ENCODE assay signal across 17 cellular contexts in the genomic region with DNA sequence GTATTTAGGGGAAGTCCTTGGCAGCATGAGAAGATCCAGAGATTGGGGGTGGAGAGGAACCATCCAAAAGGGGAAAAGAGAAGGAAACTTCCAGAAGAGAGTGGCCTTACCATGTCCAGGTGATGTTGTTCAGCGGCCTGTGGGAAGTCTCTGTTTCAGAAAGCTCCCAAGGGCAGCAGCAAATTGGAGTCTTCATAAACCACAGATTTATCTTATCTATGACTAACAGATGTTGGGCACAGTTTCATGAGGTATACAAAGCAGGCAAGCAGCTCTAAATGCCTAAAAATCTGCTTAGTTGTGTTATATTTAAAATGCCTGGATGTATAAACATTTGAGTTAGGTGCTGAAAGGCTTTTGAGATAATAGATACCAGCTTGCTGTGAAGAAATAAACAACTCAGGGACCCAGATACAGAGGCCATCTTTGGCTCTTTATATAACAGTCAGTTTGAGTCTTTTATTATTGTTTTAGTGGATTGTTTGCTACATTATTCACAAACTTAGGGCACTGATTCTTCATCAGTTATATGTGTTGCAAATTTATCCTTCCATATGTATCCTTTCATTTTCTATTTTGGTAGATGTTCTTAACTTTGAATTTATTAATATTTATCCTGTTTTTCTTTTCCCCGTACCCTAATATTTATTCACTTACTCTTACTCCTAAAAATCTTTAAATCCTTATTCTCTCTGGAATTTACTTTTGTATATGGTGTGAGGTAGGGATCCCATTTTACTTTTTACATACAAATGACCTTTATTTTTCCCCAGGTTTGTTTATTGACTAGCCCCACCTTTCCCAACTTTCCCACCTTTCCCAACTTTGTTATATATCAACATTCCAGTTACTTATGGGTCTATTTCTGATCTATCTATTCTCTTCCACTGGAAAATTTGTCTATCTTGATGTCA. TPM values are rescaled to one million over a fixed set of nuclear protein-coding genes. Genes with fewer than 3 reads are reported as not detected.
DNase-seq lines count a peak whose midpoint lies in the region; ATAC-seq and TF ChIP-seq lines count a peak whose summit lies in the region.
"Had no signal": no experiment of that assay in that cellular context is flagged by ENCODE, and none has a peak within 500 bp of the region (broad histone marks: within the 10 kb centered on the region; RNA-seq: fewer than 3 reads in every experiment).

No MANE protein-coding gene starts in this region.

- no peak overlapping the region for H3K9ac ChIP-seq in endodermal cell (ENCODE audit: extremely low read depth, low read length, poor library complexity, severe bottlenecking)

- H3K9me3 Mint-ChIP-seq in activated CD4-positive, alpha-beta T cell treated with anti-CD3 and anti-CD28 coated beads for 36 hours (ENCODE audit: low read depth), result peaks cover 5% of the 10 kb centered on the region
- peaks cover 25% of the 10 kb centered on the region for H3K9me3 Mint-ChIP-seq in endodermal cell
- H3K9me3 Mint-ChIP-seq in osteocyte (ENCODE audit: unreplicated experiment), result peaks cover 15% of the 10 kb centered on the region

- no peak overlapping the region for H3K4me2 ChIP-seq in OCI-LY7 (ENCODE audit: low read length)

- H4K20me1 ChIP-seq in OCI-LY7 (ENCODE audit: insufficient read depth, low read length), result peaks cover 11% of the 10 kb centered on the region

- no peak for DNase-seq in activated CD4-positive, alpha-beta T cell treated with anti-CD3 and anti-CD28 coated beads for 36 hours
- no peak for DNase-seq in activated CD4-positive, alpha-beta T cell treated with anti-CD3 and anti-CD28 coated beads, Interleukin-2, amount 50 U/mL, for 1 hour
- DNase-seq in OCI-LY7 (ENCODE audit: low spot score) (no peak), endodermal cell (no peak), osteocyte (ENCODE audit: extremely low spot score, unreplicated experiment) (no peak), NCI-H2171 (lab: John Stamatoyannopoulos, UW) (no peak)
- DNase-seq: activated naive CD4-positive, alpha-beta T cell treated with Interleukin-2 at 50 U/mL for 16 hours; DMS79; effector CD4-positive, alpha-beta T cell; hypothalamus; NCI-H446 treated with DMSO at 0.1 percent for 48 hours; Right ventricle myocardium superior; stimulated activated CD4-positive, alpha-beta T cell treated with anti-CD3 and anti-CD28 coated beads, Interleukin-2, amount 100 ng/mL, for 48 hours had no signal

- H3K27ac ChIP-seq in OCI-LY7 (ENCODE audit: low read depth, low read length, poor library complexity, severe bottlenecking), result no peak overlapping the region
- H3K27ac ChIP-seq in endodermal cell (ENCODE audit: low read depth, low read length), result no peak overlapping the region

- peak overlapping the region; percentile 100 for H3K27ac Mint-ChIP-seq in activated CD4-positive, alpha-beta T cell treated with anti-CD3 and anti-CD28 coated beads for 36 hours
- H3K27ac Mint-ChIP-seq in endodermal cell (no peak overlapping the region), osteocyte (ENCODE audit: unreplicated experiment) (peak overlapping the region; percentile 99)

- peaks cover 2% of the 10 kb centered on the region for H3K27me3 Mint-ChIP-seq in activated CD4-positive, alpha-beta T cell treated with anti-CD3 and anti-CD28 coated beads for 36 hours
- H3K27me3 Mint-ChIP-seq in endodermal cell (ENCODE audit: insufficient read depth) (peaks cover 11% of the 10 kb centered on the region), osteocyte (ENCODE audit: unreplicated experiment) (peaks cover 30% of the 10 kb centered on the region)
- H3K27me3 Mint-ChIP-seq: memory B cell had no signal

- 82% methylated on average over 1 of the region's 2 CpGs; no CpG with 5 or more reads in 1 of the 2 experiments for WGBS in endodermal cell (ENCODE audit: insufficient coverage in 1 of 2, insufficient read length in 1 of 2), 2 experiments

- TF ChIP-seq CTCF in OCI-LY7 (conservative IDR thresholded peaks at IDR 0.05; ENCODE audit: low read length) (no peak), endodermal cell (conservative IDR thresholded peaks at IDR 0.05) (no peak), osteocyte (IDR thresholded peaks at IDR 0.05) (no peak)

- H3K36me3 ChIP-seq in OCI-LY7 (ENCODE audit: insufficient read depth, low read length), result peaks cover 7% of the 10 kb centered on the region
- peaks cover 2% of the 10 kb centered on the region for H3K36me3 ChIP-seq in endodermal cell (ENCODE audit: control insufficient read depth, insufficient read depth, low read length)

- H3K4me1 ChIP-seq in OCI-LY7 (ENCODE audit: insufficient read depth, low read length, poor library complexity, severe bottlenecking), result peaks cover 14% of the 10 kb centered on the region
- no peaks in the 10 kb centered on the region for H3K4me1 ChIP-seq in endodermal cell (ENCODE audit: control insufficient read depth, insufficient read depth, low read length)

- H3K4me3 Mint-ChIP-seq in activated CD4-positive, alpha-beta T cell treated with anti-CD3 and anti-CD28 coated beads for 36 hours, result no peak overlapping the region
- H3K4me3 Mint-ChIP-seq in endodermal cell, result no peak overlapping the region
- H3K4me3 Mint-ChIP-seq in osteocyte (ENCODE audit: unreplicated experiment), result peak overlapping the region; percentile 3

- H3K27me3 ChIP-seq in endodermal cell (ENCODE audit: control insufficient read depth, insufficient read depth, low read length, poor library complexity, severe bottlenecking), result peaks cover 10% of the 10 kb centered on the region

- no peaks in the 10 kb centered on the region for H3K9me2 ChIP-seq in OCI-LY7 (ENCODE audit: insufficient read depth, low read length)

- peaks cover 19% of the 10 kb centered on the region for H3K36me3 Mint-ChIP-seq in activated CD4-positive, alpha-beta T cell treated with anti-CD3 and anti-CD28 coated beads for 36 hours (ENCODE audit: low read depth)
- H3K36me3 Mint-ChIP-seq in endodermal cell (ENCODE audit: low read depth), result peaks cover 3% of the 10 kb centered on the region
- peaks cover 2% of the 10 kb centered on the region for H3K36me3 Mint-ChIP-seq in osteocyte (ENCODE audit: unreplicated experiment)

- peak overlapping the region; percentile 97; the same call in 1 of the 2 replicates for H2AFZ ChIP-seq in OCI-LY7 (ENCODE audit: low read length)

- CTCF ChIA-PET in activated CD4-positive, alpha-beta T cell treated with anti-CD3 and anti-CD28 coated beads for 36 hours (lab: Charles Lee), result interaction anchor here (0.7 kb wide), 1 partner anchor 146 kb away, joined by 3 read pairs; no protein-coding TSS in a partner anchor
- CTCF ChIA-PET in OCI-LY7 (lab: Charles Lee; ENCODE audit: unreplicated experiment), result no interaction called here

- peaks cover 31% of the 10 kb centered on the region for H3K79me2 ChIP-seq in OCI-LY7 (ENCODE audit: insufficient read depth, low read depth, low read length)

- H3K9me3 ChIP-seq in OCI-LY7 (ENCODE audit: low read length) (peaks cover 13% of the 10 kb centered on the region), endodermal cell (ENCODE audit: control insufficient read depth, low read length) (peaks cover 19% of the 10 kb centered on the region)

- POLR2A ChIA-PET in activated CD4-positive, alpha-beta T cell treated with anti-CD3 and anti-CD28 coated beads for 36 hours (lab: Charles Lee), result interaction anchor here (0.6 kb wide), 2 partner anchors 11 to 390 kb away, joined by 4 read pairs; no protein-coding TSS in a partner anchor
- POLR2A ChIA-PET in OCI-LY7 (lab: Charles Lee), result no interaction called here

- H3K4me3 ChIP-seq in OCI-LY7 (ENCODE audit: low read depth, low read length, poor library complexity, severe bottlenecking) (no peak overlapping the region), endodermal cell (ENCODE audit: low read length) (peak overlapping the region; percentile 88)

- peaks cover 29% of the 10 kb centered on the region for H3K4me1 Mint-ChIP-seq in activated CD4-positive, alpha-beta T cell treated with anti-CD3 and anti-CD28 coated beads for 36 hours
- peaks cover 8% of the 10 kb centered on the region for H3K4me1 Mint-ChIP-seq in endodermal cell
- peaks cover 25% of the 10 kb centered on the region for H3K4me1 Mint-ChIP-seq in osteocyte (ENCODE audit: unreplicated experiment)

- BruUV-seq in OCI-LY7 (replicated peaks; lab: Mats Ljungman, UMichigan), result no TSS peak

- ATAC-seq in activated CD4-positive, alpha-beta T cell treated with anti-CD3 and anti-CD28 coated beads for 36 hours, result no peak
- ATAC-seq in GM21786 (IDR thresholded peaks at IDR 0.05; ENCODE audit: unreplicated experiment) (no peak), GM18858 (IDR thresholded peaks at IDR 0.05; ENCODE audit: unreplicated experiment) (no peak)
- ATAC-seq: activated CD4-positive, CD25-positive, alpha-beta regulatory T cell treated with anti-CD3 and anti-CD28 coated beads, Interleukin-2, amount 50 U/mL, for 24 hours had no signal

- intact Hi-C loops in activated CD4-positive, alpha-beta T cell treated with anti-CD3 and anti-CD28 coated beads for 36 hours (cut with DNase I, micrococcal nuclease), result loop anchor here in 1 of 2 experiments (5.0 kb wide), 2 partner anchors 128 to 508 kb away; a partner anchor contains a TSS
- intact Hi-C loops in OCI-LY7 (cut with micrococcal nuclease; ENCODE audit: unreplicated experiment), result no loop called here

RNA-seq across cellular contexts. Expression of a gene that starts 21.4 kb away (rescaled TPM):
- total RNA-seq in activated CD4-positive, alpha-beta T cell treated with anti-CD3 and anti-CD28 coated beads for 36 hours, result 100 to 1,000 TPM; 310 to 332 TPM
- 87.8 and 90.2 TPM in 2 replicates for total RNA-seq in OCI-LY7 (2014; rRNA removed; shearing (Covaris generic))
- total RNA-seq in OCI-LY7 (2022) (136 and 139 TPM in 2 replicates), endodermal cell (100 to 1,000 TPM; 148 to 166 TPM), osteocyte (186 and 188 TPM in 2 replicates)
- 90.5 TPM for polyA plus RNA-seq in endodermal cell (2013, experiment 1 of 2)
- polyA plus RNA-seq in endodermal cell (2013, experiment 2 of 2), result 91.7 TPM
